Comparison of ENCODE assay signal across 27 cellular contexts in genomic region chr6:166296035-166296883, GRCh38. TPM values are rescaled to one million over a fixed set of nuclear protein-coding genes. Genes with fewer than 3 reads are reported as not detected.
"Had no signal": no experiment of that assay in that cellular context is flagged by ENCODE, and none has a peak within 500 bp of the region (broad histone marks: within the 10 kb centered on the region; RNA-seq: fewer than 3 reads in every experiment).

No MANE protein-coding gene starts in this region.

- H3K9me3 ChIP-seq: colonic mucosa, pancreas, psoas muscle, upper lobe of left lung had no signal

- FAIRE-seq: bronchial epithelial cell, islet of Langerhans, pancreas had no signal

- H3K27me3 ChIP-seq: colonic mucosa, pancreas, upper lobe of left lung had no signal

- H3K36me3 ChIP-seq: colonic mucosa, heart right ventricle, pancreas, upper lobe of left lung had no signal

- H3K27ac ChIP-seq: colonic mucosa, heart right ventricle, pancreas, psoas muscle, SK-N-MC, upper lobe of left lung had no signal

- H3K36me3 Mint-ChIP-seq: naive B cell; stimulated activated naive B cell treated with anti-CD40 and anti-IgM and Interleukin-4, amounts not matched to agents 10 μg/mL and 1 μg/mL and 100 μg/mL, for 72 hours had no signal

- H3K4me1 Mint-ChIP-seq: activated CD4-positive, alpha-beta T cell treated with anti-CD3 and anti-CD28 coated beads for 36 hours; nephron progenitor cell had no signal

- ATAC-seq: activated CD4-positive, alpha-beta T cell treated with anti-CD3 and anti-CD28 coated beads for 36 hours; activated CD8-positive, alpha-beta T cell treated with anti-CD3 and anti-CD28 coated beads, Interleukin-2, amount 10 ng/mL, durations not matched to agents 7 days and 5 days; activated naive CD8-positive, alpha-beta T cell treated with anti-CD3 and anti-CD28 coated beads, Interleukin-2, amount 50 U/mL, for 24 hours; effector memory CD8-positive, alpha-beta T cell; heart right ventricle; left ventricle myocardium superior; pancreas; psoas muscle; stimulated activated naive B cell treated with anti-CD40 and anti-IgM and Interleukin-4, amounts not matched to agents 10 μg/mL and 1 μg/mL and 100 μg/mL, for 72 hours had no signal

- H3K4me3 Mint-ChIP-seq: activated CD4-positive, alpha-beta T cell treated with anti-CD3 and anti-CD28 coated beads for 36 hours; activated CD8-positive, alpha-beta T cell treated with anti-CD3 and anti-CD28 coated beads, Interleukin-2, amount 10 ng/mL, durations not matched to agents 7 days and 5 days; activated naive CD8-positive, alpha-beta T cell treated with anti-CD3 and anti-CD28 coated beads, Interleukin-2, amount 50 U/mL, for 24 hours; activated T-helper 1 cell treated with anti-CD3 and anti-CD28 coated beads, Interleukin-12 subunit alpha, Interleukin-12 subunit beta, Interleukin-2, Interleukin-4 antibody, amounts not matched to agents 30 ng/mL and 10 ng/mL and 1 ng/mL, durations not matched to agents 14 hours and 24 hours and 36 hours; effector memory CD8-positive, alpha-beta T cell; nephron progenitor cell; stimulated activated naive B cell treated with anti-CD40 and anti-IgM and Interleukin-4, amounts not matched to agents 10 μg/mL and 1 μg/mL and 100 μg/mL, for 72 hours had no signal

- H3K27ac Mint-ChIP-seq: activated CD4-positive, alpha-beta T cell treated with anti-CD3 and anti-CD28 coated beads for 36 hours; activated CD8-positive, alpha-beta T cell treated with anti-CD3 and anti-CD28 coated beads, Interleukin-2, amount 10 ng/mL, durations not matched to agents 7 days and 5 days; activated naive CD8-positive, alpha-beta T cell treated with anti-CD3 and anti-CD28 coated beads, Interleukin-2, amount 50 U/mL, for 24 hours; activated T-helper 1 cell treated with anti-CD3 and anti-CD28 coated beads, Interleukin-12 subunit alpha, Interleukin-12 subunit beta, Interleukin-2, Interleukin-4 antibody, amounts not matched to agents 30 ng/mL and 10 ng/mL and 1 ng/mL, durations not matched to agents 14 hours and 24 hours and 36 hours; effector memory CD8-positive, alpha-beta T cell; nephron progenitor cell; stimulated activated naive B cell treated with anti-CD40 and anti-IgM and Interleukin-4, amounts not matched to agents 10 μg/mL and 1 μg/mL and 100 μg/mL, for 72 hours had no signal

- DNase-seq: activated CD4-positive, alpha-beta T cell treated with anti-CD3 and anti-CD28 coated beads for 36 hours; activated CD4-positive, CD25-positive, alpha-beta regulatory T cell; activated CD8-positive, alpha-beta T cell treated with anti-CD3 and anti-CD28 coated beads, Interleukin-2, amount 10 ng/mL, durations not matched to agents 7 days and 5 days; activated gamma-delta T cell; activated naive CD4-positive, alpha-beta T cell treated with anti-CD3 and anti-CD28 coated beads, Interleukin-2, amount 50 U/mL, for 16 hours; activated naive CD8-positive, alpha-beta T cell treated with anti-CD3 and anti-CD28 coated beads, Interleukin-2, amount 50 U/mL, for 24 hours; colonic mucosa; effector memory CD8-positive, alpha-beta T cell; erythroblast; heart right ventricle; left ventricle myocardium superior; naive B cell; nephron progenitor cell; pancreas; psoas muscle; stimulated activated CD4-positive, alpha-beta T cell treated with anti-CD3 and anti-CD28 coated beads, Interleukin-1b, Interleukin-23, amount 100 ng/mL, for 48 hours; stimulated activated CD4-positive, alpha-beta T cell treated with anti-CD3 and anti-CD28 coated beads, Interleukin-4, amount 100 ng/mL, for 4 hours; stimulated activated naive B cell treated with anti-CD40 and anti-IgM and Interleukin-4, amounts not matched to agents 10 μg/mL and 1 μg/mL and 100 μg/mL, for 72 hours; upper lobe of left lung had no signal

- H3K4me3 ChIP-seq: colonic mucosa, heart right ventricle, pancreas, psoas muscle, SK-N-MC, smooth muscle cell, upper lobe of left lung had no signal

- H3K9me3 Mint-ChIP-seq: activated naive CD8-positive, alpha-beta T cell treated with anti-CD3 and anti-CD28 coated beads, Interleukin-2, amount 50 U/mL, for 24 hours; activated T-helper 1 cell treated with anti-CD3 and anti-CD28 coated beads, Interleukin-12 subunit alpha, Interleukin-12 subunit beta, Interleukin-2, Interleukin-4 antibody, amounts not matched to agents 30 ng/mL and 10 ng/mL and 1 ng/mL, durations not matched to agents 14 hours and 24 hours and 36 hours; effector memory CD8-positive, alpha-beta T cell; stimulated activated naive B cell treated with anti-CD40 and anti-IgM and Interleukin-4, amounts not matched to agents 10 μg/mL and 1 μg/mL and 100 μg/mL, for 72 hours had no signal

- H3K4me1 ChIP-seq: colonic mucosa, heart right ventricle, pancreas, psoas muscle, upper lobe of left lung had no signal

RNA-seq across cellular contexts. Expression of gene PRR18, which starts 11.9 kb away (rescaled TPM):
- total RNA-seq: activated CD8-positive, alpha-beta T cell treated with anti-CD3 and anti-CD28 coated beads, Interleukin-2, amount 10 ng/mL, durations not matched to agents 7 days and 5 days; activated T-helper 1 cell treated with anti-CD3 and anti-CD28 coated beads, Interleukin-12 subunit alpha, Interleukin-12 subunit beta, Interleukin-2, Interleukin-4 antibody, amounts not matched to agents 30 ng/mL and 10 ng/mL and 1 ng/mL, durations not matched to agents 14 hours and 24 hours and 36 hours; colonic mucosa; dermis microvascular lymphatic vessel endothelial cell; left ventricle myocardium superior; lung microvascular endothelial cell; psoas muscle; smooth muscle cell; T-helper 1 cell treated with Interleukin-12 subunit alpha and Interleukin-12 subunit beta and Interleukin-4 antibody, amounts not matched to agents 30 ng/mL and 1 ng/mL, for 36 hours had no signal
- polyA plus RNA-seq: smooth muscle cell had no signal
